ENCODE assay signal across 1 cellular context in the genomic region with DNA sequence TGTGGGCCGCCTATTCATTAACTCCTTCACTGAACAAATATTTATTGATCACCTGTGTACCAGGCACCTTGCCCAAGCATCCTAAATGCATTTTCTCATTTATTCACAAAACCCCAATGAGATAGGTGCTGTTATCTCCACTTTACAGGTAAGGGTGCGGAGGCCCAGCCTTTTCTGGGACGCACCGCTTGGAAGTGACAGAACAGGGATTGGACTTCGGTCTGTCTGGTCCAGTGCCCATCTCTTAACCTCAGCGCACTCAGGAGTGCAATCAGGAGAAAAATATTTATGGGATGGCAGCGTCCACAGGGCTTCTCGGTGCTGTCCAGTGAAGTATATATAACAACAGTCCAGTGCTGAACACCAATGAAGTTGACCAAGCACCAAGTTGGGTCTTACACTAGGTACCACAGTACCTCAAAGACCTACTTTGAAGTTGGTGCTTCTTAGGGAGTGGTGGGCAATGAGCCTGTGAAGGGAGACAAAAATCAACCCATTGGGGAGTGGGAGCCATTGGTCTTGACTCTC.
TF ChIP-seq lines count a peak whose summit lies in the region.

No MANE protein-coding gene starts in this region.

TF ChIP-seq in GM23338, 12 proteins besides CTCF, POLR2A, EP300 and RAD21 (continued from another document):
- TF ChIP-seq, protein P1, sequence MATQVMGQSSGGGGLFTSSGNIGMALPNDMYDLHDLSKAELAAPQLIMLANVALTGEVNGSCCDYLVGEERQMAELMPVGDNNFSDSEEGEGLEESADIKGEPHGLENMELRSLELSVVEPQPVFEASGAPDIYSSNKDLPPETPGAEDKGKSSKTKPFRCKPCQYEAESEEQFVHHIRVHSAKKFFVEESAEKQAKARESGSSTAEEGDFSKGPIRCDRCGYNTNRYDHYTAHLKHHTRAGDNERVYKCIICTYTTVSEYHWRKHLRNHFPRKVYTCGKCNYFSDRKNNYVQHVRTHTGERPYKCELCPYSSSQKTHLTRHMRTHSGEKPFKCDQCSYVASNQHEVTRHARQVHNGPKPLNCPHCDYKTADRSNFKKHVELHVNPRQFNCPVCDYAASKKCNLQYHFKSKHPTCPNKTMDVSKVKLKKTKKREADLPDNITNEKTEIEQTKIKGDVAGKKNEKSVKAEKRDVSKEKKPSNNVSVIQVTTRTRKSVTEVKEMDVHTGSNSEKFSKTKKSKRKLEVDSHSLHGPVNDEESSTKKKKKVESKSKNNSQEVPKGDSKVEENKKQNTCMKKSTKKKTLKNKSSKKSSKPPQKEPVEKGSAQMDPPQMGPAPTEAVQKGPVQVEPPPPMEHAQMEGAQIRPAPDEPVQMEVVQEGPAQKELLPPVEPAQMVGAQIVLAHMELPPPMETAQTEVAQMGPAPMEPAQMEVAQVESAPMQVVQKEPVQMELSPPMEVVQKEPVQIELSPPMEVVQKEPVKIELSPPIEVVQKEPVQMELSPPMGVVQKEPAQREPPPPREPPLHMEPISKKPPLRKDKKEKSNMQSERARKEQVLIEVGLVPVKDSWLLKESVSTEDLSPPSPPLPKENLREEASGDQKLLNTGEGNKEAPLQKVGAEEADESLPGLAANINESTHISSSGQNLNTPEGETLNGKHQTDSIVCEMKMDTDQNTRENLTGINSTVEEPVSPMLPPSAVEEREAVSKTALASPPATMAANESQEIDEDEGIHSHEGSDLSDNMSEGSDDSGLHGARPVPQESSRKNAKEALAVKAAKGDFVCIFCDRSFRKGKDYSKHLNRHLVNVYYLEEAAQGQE (IDR thresholded peaks at IDR 0.05; ENCODE audit: unreplicated experiment), result no peak
- TF ChIP-seq STAT1 (IDR thresholded peaks at IDR 0.05; ENCODE audit: unreplicated experiment), result no peak
- no peak for TF ChIP-seq NANOG (IDR thresholded peaks at IDR 0.05; ENCODE audit: borderline replicate concordance)
- TF ChIP-seq ZNF114 (CRISPR knock-in tag; IDR thresholded peaks at IDR 0.05), result no peak
- no peak for TF ChIP-seq CREB1 (CRISPR knock-in tag; IDR thresholded peaks at IDR 0.05; ENCODE audit: low read depth)
- no peak for TF ChIP-seq JUNB (IDR thresholded peaks at IDR 0.05; ENCODE audit: unreplicated experiment)
- no peak for TF ChIP-seq EZH2 (IDR thresholded peaks at IDR 0.05; ENCODE audit: low read depth, unreplicated experiment)
- TF ChIP-seq, protein P2, sequence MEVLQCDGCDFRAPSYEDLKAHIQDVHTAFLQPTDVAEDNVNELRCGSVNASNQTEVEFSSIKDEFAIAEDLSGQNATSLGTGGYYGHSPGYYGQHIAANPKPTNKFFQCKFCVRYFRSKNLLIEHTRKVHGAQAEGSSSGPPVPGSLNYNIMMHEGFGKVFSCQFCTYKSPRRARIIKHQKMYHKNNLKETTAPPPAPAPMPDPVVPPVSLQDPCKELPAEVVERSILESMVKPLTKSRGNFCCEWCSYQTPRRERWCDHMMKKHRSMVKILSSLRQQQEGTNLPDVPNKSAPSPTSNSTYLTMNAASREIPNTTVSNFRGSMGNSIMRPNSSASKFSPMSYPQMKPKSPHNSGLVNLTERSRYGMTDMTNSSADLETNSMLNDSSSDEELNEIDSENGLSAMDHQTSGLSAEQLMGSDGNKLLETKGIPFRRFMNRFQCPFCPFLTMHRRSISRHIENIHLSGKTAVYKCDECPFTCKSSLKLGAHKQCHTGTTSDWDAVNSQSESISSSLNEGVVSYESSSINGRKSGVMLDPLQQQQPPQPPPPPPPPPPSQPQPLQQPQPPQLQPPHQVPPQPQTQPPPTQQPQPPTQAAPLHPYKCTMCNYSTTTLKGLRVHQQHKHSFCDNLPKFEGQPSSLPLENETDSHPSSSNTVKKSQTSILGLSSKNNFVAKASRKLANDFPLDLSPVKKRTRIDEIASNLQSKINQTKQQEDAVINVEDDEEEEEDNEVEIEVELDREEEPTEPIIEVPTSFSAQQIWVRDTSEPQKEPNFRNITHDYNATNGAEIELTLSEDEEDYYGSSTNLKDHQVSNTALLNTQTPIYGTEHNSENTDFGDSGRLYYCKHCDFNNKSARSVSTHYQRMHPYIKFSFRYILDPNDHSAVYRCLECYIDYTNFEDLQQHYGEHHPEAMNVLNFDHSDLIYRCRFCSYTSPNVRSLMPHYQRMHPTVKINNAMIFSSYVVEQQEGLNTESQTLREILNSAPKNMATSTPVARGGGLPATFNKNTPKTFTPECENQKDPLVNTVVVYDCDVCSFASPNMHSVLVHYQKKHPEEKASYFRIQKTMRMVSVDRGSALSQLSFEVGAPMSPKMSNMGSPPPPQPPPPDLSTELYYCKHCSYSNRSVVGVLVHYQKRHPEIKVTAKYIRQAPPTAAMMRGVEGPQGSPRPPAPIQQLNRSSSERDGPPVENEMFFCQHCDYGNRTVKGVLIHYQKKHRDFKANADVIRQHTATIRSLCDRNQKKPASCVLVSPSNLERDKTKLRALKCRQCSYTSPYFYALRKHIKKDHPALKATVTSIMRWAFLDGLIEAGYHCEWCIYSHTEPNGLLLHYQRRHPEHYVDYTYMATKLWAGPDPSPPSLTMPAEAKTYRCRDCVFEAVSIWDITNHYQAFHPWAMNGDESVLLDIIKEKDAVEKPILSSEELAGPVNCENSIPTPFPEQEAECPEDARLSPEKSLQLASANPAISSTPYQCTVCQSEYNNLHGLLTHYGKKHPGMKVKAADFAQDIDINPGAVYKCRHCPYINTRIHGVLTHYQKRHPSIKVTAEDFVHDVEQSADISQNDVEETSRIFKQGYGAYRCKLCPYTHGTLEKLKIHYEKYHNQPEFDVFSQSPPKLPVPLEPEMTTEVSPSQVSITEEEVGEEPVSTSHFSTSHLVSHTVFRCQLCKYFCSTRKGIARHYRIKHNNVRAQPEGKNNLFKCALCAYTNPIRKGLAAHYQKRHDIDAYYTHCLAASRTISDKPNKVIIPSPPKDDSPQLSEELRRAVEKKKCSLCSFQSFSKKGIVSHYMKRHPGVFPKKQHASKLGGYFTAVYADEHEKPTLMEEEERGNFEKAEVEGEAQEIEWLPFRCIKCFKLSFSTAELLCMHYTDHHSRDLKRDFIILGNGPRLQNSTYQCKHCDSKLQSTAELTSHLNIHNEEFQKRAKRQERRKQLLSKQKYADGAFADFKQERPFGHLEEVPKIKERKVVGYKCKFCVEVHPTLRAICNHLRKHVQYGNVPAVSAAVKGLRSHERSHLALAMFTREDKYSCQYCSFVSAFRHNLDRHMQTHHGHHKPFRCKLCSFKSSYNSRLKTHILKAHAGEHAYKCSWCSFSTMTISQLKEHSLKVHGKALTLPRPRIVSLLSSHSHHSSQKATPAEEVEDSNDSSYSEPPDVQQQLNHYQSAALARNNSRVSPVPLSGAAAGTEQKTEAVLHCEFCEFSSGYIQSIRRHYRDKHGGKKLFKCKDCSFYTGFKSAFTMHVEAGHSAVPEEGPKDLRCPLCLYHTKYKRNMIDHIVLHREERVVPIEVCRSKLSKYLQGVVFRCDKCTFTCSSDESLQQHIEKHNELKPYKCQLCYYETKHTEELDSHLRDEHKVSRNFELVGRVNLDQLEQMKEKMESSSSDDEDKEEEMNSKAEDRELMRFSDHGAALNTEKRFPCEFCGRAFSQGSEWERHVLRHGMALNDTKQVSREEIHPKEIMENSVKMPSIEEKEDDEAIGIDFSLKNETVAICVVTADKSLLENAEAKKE (CRISPR knock-in tag; IDR thresholded peaks at IDR 0.05), result no peak
- TF ChIP-seq, protein P3, sequence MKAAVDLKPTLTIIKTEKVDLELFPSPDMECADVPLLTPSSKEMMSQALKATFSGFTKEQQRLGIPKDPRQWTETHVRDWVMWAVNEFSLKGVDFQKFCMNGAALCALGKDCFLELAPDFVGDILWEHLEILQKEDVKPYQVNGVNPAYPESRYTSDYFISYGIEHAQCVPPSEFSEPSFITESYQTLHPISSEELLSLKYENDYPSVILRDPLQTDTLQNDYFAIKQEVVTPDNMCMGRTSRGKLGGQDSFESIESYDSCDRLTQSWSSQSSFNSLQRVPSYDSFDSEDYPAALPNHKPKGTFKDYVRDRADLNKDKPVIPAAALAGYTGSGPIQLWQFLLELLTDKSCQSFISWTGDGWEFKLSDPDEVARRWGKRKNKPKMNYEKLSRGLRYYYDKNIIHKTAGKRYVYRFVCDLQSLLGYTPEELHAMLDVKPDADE (IDR thresholded peaks at IDR 0.05), result no peak
- no peak for TF ChIP-seq ZNF331 (CRISPR knock-in tag; IDR thresholded peaks at IDR 0.05; ENCODE audit: low read depth)
- no peak for TF ChIP-seq POLR2AphosphoS5 (IDR thresholded peaks at IDR 0.05; ENCODE audit: low read depth)
